ENCODE assay signal across 1 cellular context in the genomic region with DNA sequence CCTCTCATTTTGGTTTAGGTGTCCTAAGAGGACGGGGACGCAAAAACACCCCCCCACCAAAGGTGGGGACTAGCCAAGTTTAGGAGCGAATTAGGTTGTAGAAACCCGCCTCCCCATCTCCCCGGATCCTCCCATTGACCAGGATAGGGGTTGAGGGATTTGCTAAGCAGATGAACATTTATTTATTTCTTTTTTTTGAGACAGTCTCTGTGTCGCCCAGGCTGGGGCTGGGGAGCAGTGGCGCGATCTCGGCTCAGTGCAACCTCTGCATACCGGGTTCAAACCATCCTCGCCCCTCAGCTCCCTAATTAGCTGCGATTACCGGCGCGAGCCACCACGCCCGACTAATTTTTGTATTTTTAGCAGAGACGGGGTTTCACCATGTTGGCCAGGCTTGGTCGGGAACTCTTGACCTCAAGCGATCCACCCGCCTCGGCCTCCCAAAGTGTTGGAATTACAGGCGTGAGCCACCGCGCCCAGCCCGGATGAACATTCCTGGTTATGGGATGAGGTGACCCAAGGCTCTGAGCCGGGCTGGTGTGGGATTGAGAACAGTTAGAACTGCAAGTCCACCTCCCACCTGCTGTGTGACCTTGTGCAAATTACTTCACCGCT.
TF ChIP-seq lines count a peak whose summit lies in the region.

No MANE protein-coding gene starts in this region.

TF ChIP-seq in HCT116, 20 proteins besides CTCF, POLR2A, EP300 and RAD21 (continued from another document):
- TF ChIP-seq, protein P1, sequence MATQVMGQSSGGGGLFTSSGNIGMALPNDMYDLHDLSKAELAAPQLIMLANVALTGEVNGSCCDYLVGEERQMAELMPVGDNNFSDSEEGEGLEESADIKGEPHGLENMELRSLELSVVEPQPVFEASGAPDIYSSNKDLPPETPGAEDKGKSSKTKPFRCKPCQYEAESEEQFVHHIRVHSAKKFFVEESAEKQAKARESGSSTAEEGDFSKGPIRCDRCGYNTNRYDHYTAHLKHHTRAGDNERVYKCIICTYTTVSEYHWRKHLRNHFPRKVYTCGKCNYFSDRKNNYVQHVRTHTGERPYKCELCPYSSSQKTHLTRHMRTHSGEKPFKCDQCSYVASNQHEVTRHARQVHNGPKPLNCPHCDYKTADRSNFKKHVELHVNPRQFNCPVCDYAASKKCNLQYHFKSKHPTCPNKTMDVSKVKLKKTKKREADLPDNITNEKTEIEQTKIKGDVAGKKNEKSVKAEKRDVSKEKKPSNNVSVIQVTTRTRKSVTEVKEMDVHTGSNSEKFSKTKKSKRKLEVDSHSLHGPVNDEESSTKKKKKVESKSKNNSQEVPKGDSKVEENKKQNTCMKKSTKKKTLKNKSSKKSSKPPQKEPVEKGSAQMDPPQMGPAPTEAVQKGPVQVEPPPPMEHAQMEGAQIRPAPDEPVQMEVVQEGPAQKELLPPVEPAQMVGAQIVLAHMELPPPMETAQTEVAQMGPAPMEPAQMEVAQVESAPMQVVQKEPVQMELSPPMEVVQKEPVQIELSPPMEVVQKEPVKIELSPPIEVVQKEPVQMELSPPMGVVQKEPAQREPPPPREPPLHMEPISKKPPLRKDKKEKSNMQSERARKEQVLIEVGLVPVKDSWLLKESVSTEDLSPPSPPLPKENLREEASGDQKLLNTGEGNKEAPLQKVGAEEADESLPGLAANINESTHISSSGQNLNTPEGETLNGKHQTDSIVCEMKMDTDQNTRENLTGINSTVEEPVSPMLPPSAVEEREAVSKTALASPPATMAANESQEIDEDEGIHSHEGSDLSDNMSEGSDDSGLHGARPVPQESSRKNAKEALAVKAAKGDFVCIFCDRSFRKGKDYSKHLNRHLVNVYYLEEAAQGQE (IDR thresholded peaks at IDR 0.05; ENCODE audit: low read depth), result no peak
- TF ChIP-seq, protein P2, sequence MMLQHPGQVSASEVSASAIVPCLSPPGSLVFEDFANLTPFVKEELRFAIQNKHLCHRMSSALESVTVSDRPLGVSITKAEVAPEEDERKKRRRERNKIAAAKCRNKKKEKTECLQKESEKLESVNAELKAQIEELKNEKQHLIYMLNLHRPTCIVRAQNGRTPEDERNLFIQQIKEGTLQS (IDR thresholded peaks at IDR 0.05), result no peak
- no peak for TF ChIP-seq ZFX (IDR thresholded peaks at IDR 0.05)
- TF ChIP-seq ZNF274 (IDR thresholded peaks at IDR 0.05; ENCODE audit: low read depth, low read length), result no peak
- no peak for TF ChIP-seq POLR2AphosphoS5 (IDR thresholded peaks at IDR 0.05; ENCODE audit: low read depth, low read length)
- no peak for TF ChIP-seq JUND (IDR thresholded peaks at IDR 0.05)
